In genomic region chr1:205811660-205812059, GRCh38 we compare ENCODE assay signal across 8 cellular contexts. TPM values are rescaled to one million over a fixed set of nuclear protein-coding genes. Genes with fewer than 3 reads are reported as not detected.
DNase-seq lines count a peak whose midpoint lies in the region; ATAC-seq, FAIRE-seq and TF ChIP-seq lines count a peak whose summit lies in the region.

No MANE protein-coding gene starts in this region.

- H3K4me3 ChIP-seq in BJ (ENCODE audit: low read depth, low read length) = peak overlapping the region; percentile 88
- no peak overlapping the region for H3K4me3 ChIP-seq in OCI-LY1 (ENCODE audit: low read depth, low read length, poor library complexity, severe bottlenecking)
- peak overlapping the region; percentile 55 for H3K4me3 ChIP-seq in endocrine pancreas (ENCODE audit: control insufficient read depth, insufficient read depth, low read length)

- POLR2A ChIA-PET in BJ (lab: Charles Lee) = no interaction called here

- DNase-seq in BJ (ENCODE audit: low read depth) = no peak
- DNase-seq in GM19239 (ENCODE audit: insufficient read length, low spot score) = no peak

- no peaks in the 10 kb centered on the region for H3K79me2 ChIP-seq in OCI-LY1 (ENCODE audit: insufficient read depth, low read length)

- H3K9me3 ChIP-seq in OCI-LY1 (ENCODE audit: low read length) = no peaks in the 10 kb centered on the region
- H3K9me3 ChIP-seq in endocrine pancreas (ENCODE audit: control insufficient read depth, low read length) = no peaks in the 10 kb centered on the region

- TF ChIP-seq CTCF in BJ (IDR thresholded peaks at IDR 0.05; ENCODE audit: insufficient read depth, low read depth, low read length) (no peak), OCI-LY1 (IDR thresholded peaks at IDR 0.05; ENCODE audit: low read length) (no peak), nephron (IDR thresholded peaks at IDR 0.05; ENCODE audit: unreplicated experiment in 3 of 3) (no peak)

- H3K9me2 ChIP-seq in OCI-LY1 (ENCODE audit: low read depth, low read length) = no peaks in the 10 kb centered on the region

- H2AFZ ChIP-seq in OCI-LY1 (ENCODE audit: low read length) = no peak overlapping the region

- no peaks in the 10 kb centered on the region for H3F3A ChIP-seq in OCI-LY1 (ENCODE audit: insufficient read depth, low read length)

- peak overlapping the region; percentile 93 to 98 (median 94) for H3K4me3 Mint-ChIP-seq in nephron

- CTCF ChIA-PET in BJ (lab: Yijun Ruan, JAX) = interaction anchor here (0.8 to 3.6 kb wide), 5 partner anchors 20 to 172 kb away, joined by 4 to 13 read pairs (median 6); no protein-coding TSS in a partner anchor

- H3K36me3 ChIP-seq in BJ (ENCODE audit: control insufficient read depth, insufficient read depth, low read length) (peaks cover 7% of the 10 kb centered on the region; the same call in 1 of the 2 replicates), OCI-LY1 (ENCODE audit: insufficient read depth, low read length) (no peaks in the 10 kb centered on the region; the same call in 1 of the 2 replicates), endocrine pancreas (ENCODE audit: control insufficient read depth, insufficient read depth, low read length) (no peaks in the 10 kb centered on the region)

- H3K4me2 ChIP-seq in OCI-LY1 (ENCODE audit: low read length) = peak overlapping the region; percentile 98; the same call in 1 of the 2 replicates

- no peaks in the 10 kb centered on the region for H3K27me3 Mint-ChIP-seq in nephron (ENCODE audit: low read depth)

- H3K27ac Mint-ChIP-seq in nephron = peak overlapping the region; percentile 64 to 89 (median 85)

- H3K27ac ChIP-seq in OCI-LY1 (ENCODE audit: low read depth, low read length, poor library complexity, severe bottlenecking) = no peak overlapping the region

- H3K9me3 Mint-ChIP-seq in nephron = no peaks in the 10 kb centered on the region

- H4K20me1 ChIP-seq in OCI-LY1 (ENCODE audit: insufficient read depth, low read length) = no peaks in the 10 kb centered on the region

- H3K9ac ChIP-seq in OCI-LY1 (ENCODE audit: low read length) (no peak overlapping the region), endocrine pancreas (ENCODE audit: control insufficient read depth, insufficient read depth, low read length) (no peak overlapping the region)

- ATAC-seq in HG02642 (IDR thresholded peaks at IDR 0.05; ENCODE audit: poor library complexity, unreplicated experiment) (no peak), HG02938 (IDR thresholded peaks at IDR 0.05; ENCODE audit: unreplicated experiment) (no peak), GM18873 (IDR thresholded peaks at IDR 0.05; ENCODE audit: low FRiP score, unreplicated experiment) (no peak)

- peaks cover 66% of the 10 kb centered on the region for H3K4me1 Mint-ChIP-seq in nephron

- H3K36me3 Mint-ChIP-seq in nephron (ENCODE audit: low read depth) = peaks cover 29% of the 10 kb centered on the region

- H3K27me3 ChIP-seq in BJ (ENCODE audit: control insufficient read depth, insufficient read depth, low read length) (no peaks in the 10 kb centered on the region), OCI-LY1 (ENCODE audit: insufficient read depth, low read length) (peaks cover 9% of the 10 kb centered on the region; the same call in 1 of the 2 replicates), endocrine pancreas (ENCODE audit: control insufficient read depth, insufficient read depth, low read length) (no peaks in the 10 kb centered on the region)

- H3K4me1 ChIP-seq in OCI-LY1 (ENCODE audit: insufficient read depth, low read length, severe bottlenecking) = peaks cover 20% of the 10 kb centered on the region
- no peaks in the 10 kb centered on the region for H3K4me1 ChIP-seq in endocrine pancreas (ENCODE audit: control insufficient read depth, insufficient read depth, low read length)

- FAIRE-seq in GM19239 (lab: Jason Lieb, UNC) = no peak

RNA-seq across cellular contexts. Expression of gene SLC41A1, which starts 1.3 kb away (rescaled TPM):
- 29.2 and 29.4 TPM in 2 replicates for polyA plus RNA-seq in BJ (2011; rRNA removed)
- polyA minus RNA-seq in BJ (2011; rRNA and poly(A)+ RNA removed) = 10.5 and 10.8 TPM in 2 replicates

RNA-seq across cellular contexts. Expression of gene RAB29, which starts 36.4 kb away (rescaled TPM):
- 12.1 and 13.4 TPM in 2 replicates for polyA plus RNA-seq in BJ (2011; rRNA removed)
- polyA minus RNA-seq in BJ (2011; rRNA and poly(A)+ RNA removed) = 6.1 and 6.4 TPM in 2 replicates

RNA-seq across cellular contexts. Expression of gene PM20D1, which starts 38.3 kb away (rescaled TPM):
- polyA plus RNA-seq in BJ (2011; rRNA removed) = not detected in 2 replicates
- polyA minus RNA-seq in BJ (2011; rRNA and poly(A)+ RNA removed) = not detected in 2 replicates
